1 cellular context compared by ENCODE assay signal in the genomic region with DNA sequence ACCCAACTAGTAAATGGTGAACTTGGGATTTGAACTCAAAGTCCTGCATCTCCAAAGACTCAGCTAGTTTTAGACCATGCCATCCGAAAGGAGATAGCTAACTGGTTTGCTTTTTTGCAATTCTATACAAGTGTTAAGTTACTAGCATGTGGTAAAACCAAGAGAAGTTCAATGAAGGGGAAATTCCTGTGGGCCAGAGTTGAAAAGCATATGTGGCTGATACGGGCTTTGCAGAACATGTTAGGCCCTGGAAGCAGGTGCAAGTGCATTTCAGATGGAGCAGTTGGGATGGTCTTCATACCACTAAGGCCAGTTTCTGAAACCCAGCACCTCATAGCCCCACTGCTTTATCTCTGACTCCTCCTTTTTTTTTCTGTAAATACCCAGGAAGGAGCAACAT.
TF ChIP-seq lines count a peak whose summit lies in the region.

No MANE protein-coding gene starts in this region.

TF ChIP-seq in GM12878, 131 proteins besides CTCF, POLR2A, EP300 and RAD21 (continued from another document):
- TF ChIP-seq, protein P1, sequence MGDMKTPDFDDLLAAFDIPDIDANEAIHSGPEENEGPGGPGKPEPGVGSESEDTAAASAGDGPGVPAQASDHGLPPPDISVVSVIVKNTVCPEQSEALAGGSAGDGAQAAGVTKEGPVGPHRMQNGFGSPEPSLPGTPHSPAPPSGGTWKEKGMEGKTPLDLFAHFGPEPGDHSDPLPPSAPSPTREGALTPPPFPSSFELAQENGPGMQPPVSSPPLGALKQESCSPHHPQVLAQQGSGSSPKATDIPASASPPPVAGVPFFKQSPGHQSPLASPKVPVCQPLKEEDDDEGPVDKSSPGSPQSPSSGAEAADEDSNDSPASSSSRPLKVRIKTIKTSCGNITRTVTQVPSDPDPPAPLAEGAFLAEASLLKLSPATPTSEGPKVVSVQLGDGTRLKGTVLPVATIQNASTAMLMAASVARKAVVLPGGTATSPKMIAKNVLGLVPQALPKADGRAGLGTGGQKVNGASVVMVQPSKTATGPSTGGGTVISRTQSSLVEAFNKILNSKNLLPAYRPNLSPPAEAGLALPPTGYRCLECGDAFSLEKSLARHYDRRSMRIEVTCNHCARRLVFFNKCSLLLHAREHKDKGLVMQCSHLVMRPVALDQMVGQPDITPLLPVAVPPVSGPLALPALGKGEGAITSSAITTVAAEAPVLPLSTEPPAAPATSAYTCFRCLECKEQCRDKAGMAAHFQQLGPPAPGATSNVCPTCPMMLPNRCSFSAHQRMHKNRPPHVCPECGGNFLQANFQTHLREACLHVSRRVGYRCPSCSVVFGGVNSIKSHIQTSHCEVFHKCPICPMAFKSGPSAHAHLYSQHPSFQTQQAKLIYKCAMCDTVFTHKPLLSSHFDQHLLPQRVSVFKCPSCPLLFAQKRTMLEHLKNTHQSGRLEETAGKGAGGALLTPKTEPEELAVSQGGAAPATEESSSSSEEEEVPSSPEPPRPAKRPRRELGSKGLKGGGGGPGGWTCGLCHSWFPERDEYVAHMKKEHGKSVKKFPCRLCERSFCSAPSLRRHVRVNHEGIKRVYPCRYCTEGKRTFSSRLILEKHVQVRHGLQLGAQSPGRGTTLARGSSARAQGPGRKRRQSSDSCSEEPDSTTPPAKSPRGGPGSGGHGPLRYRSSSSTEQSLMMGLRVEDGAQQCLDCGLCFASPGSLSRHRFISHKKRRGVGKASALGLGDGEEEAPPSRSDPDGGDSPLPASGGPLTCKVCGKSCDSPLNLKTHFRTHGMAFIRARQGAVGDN (IDR thresholded peaks at IDR 0.05), result peak; percentile 49
- TF ChIP-seq ETV6 (conservative IDR thresholded peaks at IDR 0.05 in 1 of 2, IDR thresholded peaks at IDR 0.05 in 1 of 2; ENCODE audit: borderline replicate concordance in 1 of 2, low read depth in 1 of 2), result no peak
